In genomic region chr9:125705893-125706292, GRCh38 we compare ENCODE assay signal across 9 cellular contexts. TPM values are rescaled to one million over a fixed set of nuclear protein-coding genes. Genes with fewer than 3 reads are reported as not detected.
DNase-seq lines count a peak whose midpoint lies in the region; ATAC-seq, FAIRE-seq and TF ChIP-seq lines count a peak whose summit lies in the region.
"Had no signal": no experiment of that assay in that cellular context is flagged by ENCODE, and none has a peak within 500 bp of the region (broad histone marks: within the 10 kb centered on the region; RNA-seq: fewer than 3 reads in every experiment).

No MANE protein-coding gene starts in this region.

- CTCF ChIA-PET in activated CD8-positive, alpha-beta memory T cell treated with anti-CD3 and anti-CD28 coated beads, Interleukin-2, amount 10 ng/mL, durations not matched to agents 7 days and 5 days (lab: Charles Lee) = no interaction called here

- no peak for FAIRE-seq in kidney (lab: Jason Lieb, UNC)

- H3K27me3 ChIP-seq in thoracic aorta (replicated peaks; ENCODE audit: insufficient read depth) = no peaks in the 10 kb centered on the region

- peak overlapping the region in 1 of 2 donors; percentile 77 for H3K9ac ChIP-seq in kidney (ENCODE audit: low read length in 2 of 2)

- no peak for DNase-seq in activated CD8-positive, alpha-beta memory T cell treated with anti-CD3 and anti-CD28 coated beads, Interleukin-2, amount 10 ng/mL, durations not matched to agents 7 days and 5 days
- DNase-seq in activated CD8-positive, alpha-beta memory T cell treated with anti-CD3 and anti-CD28 coated beads for 24 hours = no peak
- DNase-seq in kidney = no peak
- DNase-seq in thoracic aorta (ENCODE audit: low spot score) = no peak
- DNase-seq in NCI-H1930 (lab: John Stamatoyannopoulos, UW) = no peak
- no peak for DNase-seq in AG08396 (ENCODE audit: low spot score)
- DNase-seq: NCI-H446 treated with DMSO at 0.1 percent for 48 hours had no signal

- TF ChIP-seq CTCF in kidney (IDR thresholded peaks at IDR 0.05; ENCODE audit: borderline replicate concordance, extremely low read depth, insufficient read depth) (no peak), thoracic aorta (IDR thresholded peaks at IDR 0.05) (no peak)

- H3K9me3 Mint-ChIP-seq in activated CD8-positive, alpha-beta memory T cell treated with anti-CD3 and anti-CD28 coated beads, Interleukin-2, amount 10 ng/mL, durations not matched to agents 7 days and 5 days (ENCODE audit: low read depth) = no peaks in the 10 kb centered on the region
- no peaks in the 10 kb centered on the region for H3K9me3 Mint-ChIP-seq in activated naive CD8-positive, alpha-beta T cell (ENCODE audit: low read depth)

- intact Hi-C loops in kidney (cut with DNase I) = no loop called here

- H3K27ac Mint-ChIP-seq in activated CD8-positive, alpha-beta memory T cell treated with anti-CD3 and anti-CD28 coated beads, Interleukin-2, amount 10 ng/mL, durations not matched to agents 7 days and 5 days = peak overlapping the region; percentile 75
- peak overlapping the region; percentile 79 for H3K27ac Mint-ChIP-seq in activated naive CD8-positive, alpha-beta T cell

- no peaks in the 10 kb centered on the region for H3K27me3 Mint-ChIP-seq in activated CD8-positive, alpha-beta memory T cell treated with anti-CD3 and anti-CD28 coated beads, Interleukin-2, amount 10 ng/mL, durations not matched to agents 7 days and 5 days
- peaks cover 3% of the 10 kb centered on the region for H3K27me3 Mint-ChIP-seq in activated naive CD8-positive, alpha-beta T cell

- peaks cover 8 to 10% of the 10 kb centered on the region in 2 donors for H3K4me1 ChIP-seq in kidney (ENCODE audit: control insufficient read depth in 1 of 2, insufficient read depth in 1 of 2, low read depth in 1 of 2, low read length in 2 of 2)
- peaks cover 15 to 23% of the 10 kb centered on the region in 2 donors for H3K4me1 ChIP-seq in thoracic aorta (ENCODE audit: control insufficient read depth in 1 of 2, low read depth in 2 of 2)

- H3K4me3 ChIP-seq in kidney (ENCODE audit: low read length in 2 of 2) = peak overlapping the region; percentile 83 to 95
- H3K4me3 ChIP-seq in thoracic aorta = peak overlapping the region; percentile 97

- H3K27ac ChIP-seq in kidney (ENCODE audit: low read depth in 2 of 2, low read length in 2 of 2) (no peak overlapping the region), thoracic aorta (no peak overlapping the region)

- no peaks in the 10 kb centered on the region for H3K9me3 ChIP-seq in kidney (ENCODE audit: control insufficient read depth in 1 of 2, low read length in 2 of 2)
- H3K9me3 ChIP-seq in thoracic aorta = no peaks in the 10 kb centered on the region

- ATAC-seq in activated CD8-positive, alpha-beta memory T cell treated with anti-CD3 and anti-CD28 coated beads, Interleukin-2, amount 10 ng/mL, durations not matched to agents 7 days and 5 days = no peak
- no peak for ATAC-seq in thoracic aorta (ENCODE audit: insufficient number of reproducible peaks, low FRiP score, low read depth)
- ATAC-seq in HG02885 (IDR thresholded peaks at IDR 0.05; ENCODE audit: poor library complexity, unreplicated experiment) = no peak

- H3K36me3 ChIP-seq in kidney (ENCODE audit: control insufficient read depth in 1 of 2, insufficient read depth in 2 of 2, low read length in 2 of 2) = no peaks in the 10 kb centered on the region
- no peaks in the 10 kb centered on the region for H3K36me3 ChIP-seq in thoracic aorta

- H3K4me3 Mint-ChIP-seq in activated CD8-positive, alpha-beta memory T cell treated with anti-CD3 and anti-CD28 coated beads, Interleukin-2, amount 10 ng/mL, durations not matched to agents 7 days and 5 days = peak overlapping the region; percentile 81
- peak overlapping the region; percentile 86 for H3K4me3 Mint-ChIP-seq in activated naive CD8-positive, alpha-beta T cell

- peaks cover 42% of the 10 kb centered on the region for H3K4me1 Mint-ChIP-seq in activated CD8-positive, alpha-beta memory T cell treated with anti-CD3 and anti-CD28 coated beads, Interleukin-2, amount 10 ng/mL, durations not matched to agents 7 days and 5 days
- peaks cover 48% of the 10 kb centered on the region for H3K4me1 Mint-ChIP-seq in activated naive CD8-positive, alpha-beta T cell (ENCODE audit: low read depth)

- peaks cover 2% of the 10 kb centered on the region for H3K36me3 Mint-ChIP-seq in activated CD8-positive, alpha-beta memory T cell treated with anti-CD3 and anti-CD28 coated beads, Interleukin-2, amount 10 ng/mL, durations not matched to agents 7 days and 5 days
- H3K36me3 Mint-ChIP-seq in activated naive CD8-positive, alpha-beta T cell = peaks cover 10% of the 10 kb centered on the region

RNA-seq across cellular contexts. Expression of gene MAPKAP1, which starts 1.1 kb away (rescaled TPM):
- total RNA-seq in activated CD8-positive, alpha-beta memory T cell treated with anti-CD3 and anti-CD28 coated beads, Interleukin-2, amount 10 ng/mL, durations not matched to agents 7 days and 5 days = 10 to 100 TPM; 53.2 to 59.4 TPM
- total RNA-seq in kidney = 70.5 TPM
- polyA plus RNA-seq in kidney (ENCODE audit: insufficient read depth, low read depth, low replicate concordance) = 99.4 TPM
- total RNA-seq in thoracic aorta = 10 to 100 TPM; 73.4 to 81.5 TPM

RNA-seq across cellular contexts. Expression of gene PBX3, which starts 41.3 kb away (rescaled TPM):
- 10 to 100 TPM; 20.2 to 20.7 TPM for total RNA-seq in activated CD8-positive, alpha-beta memory T cell treated with anti-CD3 and anti-CD28 coated beads, Interleukin-2, amount 10 ng/mL, durations not matched to agents 7 days and 5 days
- total RNA-seq in kidney = 23.6 TPM
- 10.2 TPM for polyA plus RNA-seq in kidney (ENCODE audit: insufficient read depth, low read depth, low replicate concordance)
- total RNA-seq in thoracic aorta = 10 to 100 TPM; 23.9 to 34.8 TPM
